Comparison of ENCODE assay signal across 8 cellular contexts in the genomic region with DNA sequence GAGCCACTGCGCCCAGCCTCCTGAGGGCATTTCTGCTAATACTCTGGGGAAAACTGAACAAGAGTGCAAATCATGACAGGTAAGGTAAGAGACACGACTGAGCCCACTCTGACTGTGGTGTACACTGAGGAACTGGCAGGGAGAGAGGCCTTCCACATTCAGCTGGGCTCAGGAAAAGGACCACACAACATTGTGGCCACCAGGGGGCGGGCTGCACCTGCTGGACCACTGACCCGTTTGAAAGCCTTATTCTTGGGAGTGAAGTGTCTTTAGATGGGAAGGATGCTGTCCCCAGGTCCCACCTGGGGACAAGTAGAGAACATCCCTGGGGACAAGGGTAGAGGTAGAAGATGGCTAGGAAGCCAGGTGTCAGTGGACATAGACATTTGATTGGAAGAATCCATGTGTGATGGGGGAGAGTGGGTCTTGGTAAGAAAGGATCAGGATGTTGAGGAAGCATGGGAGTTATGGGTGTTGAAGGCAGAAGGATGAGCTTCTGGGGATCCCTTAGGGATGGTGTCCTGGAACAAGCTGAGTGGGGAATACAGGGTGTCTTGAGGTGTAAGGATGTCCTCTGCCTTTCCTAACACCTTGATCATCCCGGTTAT. TPM values are rescaled to one million over a fixed set of nuclear protein-coding genes. Genes with fewer than 3 reads are reported as not detected.
DNase-seq lines count a peak whose midpoint lies in the region; ATAC-seq and TF ChIP-seq lines count a peak whose summit lies in the region.

No MANE protein-coding gene starts in this region.

- H3K9ac ChIP-seq in MM.1S (ENCODE audit: low read length) = no peak overlapping the region

- H3K27me3 Mint-ChIP-seq in T-helper 2 cell treated with Interferon-gamma antibody and Interleukin-4, amounts not matched to agents 5 μg/mL and 100 μg/mL, for 36 hours (ENCODE audit: low read depth) = no peaks in the 10 kb centered on the region

- DNase-seq in SHP77 (lab: John Stamatoyannopoulos, UW) = peak; percentile 11 to 42
- DNase-seq in SHP77 treated with DMSO at 0.1 percent for 48 hours (lab: John Stamatoyannopoulos, UW) = no peak
- DNase-seq in MM.1S = peak; percentile 63
- DNase-seq in T-helper 2 cell treated with Interferon-gamma antibody and Interleukin-4, amounts not matched to agents 5 μg/mL and 100 μg/mL, for 36 hours (ENCODE audit: low spot score) = peak; percentile 70
- peak; percentile 51 for DNase-seq in amniotic epithelial cell (ENCODE audit: low read depth)
- DNase-seq in left ventricle myocardium superior = peak; percentile 94
- DNase-seq in sciatic nerve (ENCODE audit: low spot score) = peak; percentile 93

- intact Hi-C loops in left ventricle myocardium superior (cut with micrococcal nuclease) = loop anchor here (5.0 kb wide), 1 partner anchor 112 kb away; no protein-coding TSS in a partner anchor
- intact Hi-C loops in sciatic nerve (cut with DNase I) = loop anchor here (2.0 to 10.0 kb wide), 2 partner anchors 111 to 279 kb away; a partner anchor contains a TSS

- H3K9me3 ChIP-seq in MM.1S (replicated peaks; ENCODE audit: insufficient read depth, low read length) = no peaks in the 10 kb centered on the region

- H3K4me3 ChIP-seq in MM.1S (ENCODE audit: low read length) = no peak overlapping the region

- peaks cover 4% of the 10 kb centered on the region; the same call in 1 of the 2 replicates for H3K4me1 ChIP-seq in MM.1S (ENCODE audit: low read length)

- H3K4me1 Mint-ChIP-seq in T-helper 2 cell treated with Interferon-gamma antibody and Interleukin-4, amounts not matched to agents 5 μg/mL and 100 μg/mL, for 36 hours (ENCODE audit: low read depth) = peaks cover 10% of the 10 kb centered on the region

- H3K4me3 Mint-ChIP-seq in T-helper 2 cell treated with Interferon-gamma antibody and Interleukin-4, amounts not matched to agents 5 μg/mL and 100 μg/mL, for 36 hours = no peak overlapping the region

- H3K79me2 ChIP-seq in MM.1S (ENCODE audit: low read length) = no peaks in the 10 kb centered on the region

- no peaks in the 10 kb centered on the region for H3K27me3 ChIP-seq in MM.1S (replicated peaks; ENCODE audit: insufficient read depth, low read length)

- peak; percentile 62 for ATAC-seq in left ventricle myocardium superior
- ATAC-seq in sciatic nerve = peak; percentile 70
- no peak for ATAC-seq in GM21825 (IDR thresholded peaks at IDR 0.05; ENCODE audit: unreplicated experiment)

- H4K20me1 ChIP-seq in MM.1S (ENCODE audit: insufficient read depth, low read length) = no peaks in the 10 kb centered on the region

- H3K27ac ChIP-seq in MM.1S (ENCODE audit: low read length) = no peak overlapping the region

- H3K36me3 Mint-ChIP-seq in T-helper 2 cell treated with Interferon-gamma antibody and Interleukin-4, amounts not matched to agents 5 μg/mL and 100 μg/mL, for 36 hours (ENCODE audit: low read depth) = peaks cover 2% of the 10 kb centered on the region

- no peaks in the 10 kb centered on the region for H3K36me3 ChIP-seq in MM.1S (replicated peaks; ENCODE audit: insufficient read depth, low read length)

- no peak overlapping the region for H2AFZ ChIP-seq in MM.1S (ENCODE audit: low read length)

- TF ChIP-seq CTCF in MM.1S (IDR thresholded peaks at IDR 0.05; ENCODE audit: low read length) = peak; percentile 94

- H3K9me3 Mint-ChIP-seq in T-helper 2 cell treated with Interferon-gamma antibody and Interleukin-4, amounts not matched to agents 5 μg/mL and 100 μg/mL, for 36 hours = no peaks in the 10 kb centered on the region

- H3K27ac Mint-ChIP-seq in T-helper 2 cell treated with Interferon-gamma antibody and Interleukin-4, amounts not matched to agents 5 μg/mL and 100 μg/mL, for 36 hours = no peak overlapping the region

- no peaks in the 10 kb centered on the region for H3K9me2 ChIP-seq in MM.1S (replicated peaks; ENCODE audit: insufficient read depth, low read length)

- H3K4me2 ChIP-seq in MM.1S (ENCODE audit: low read depth, low read length) = no peak overlapping the region

- no peaks in the 10 kb centered on the region for H3F3A ChIP-seq in MM.1S (ENCODE audit: insufficient read depth, low read length)

RNA-seq across cellular contexts. Expression of a gene that starts 6.2 kb away (rescaled TPM):
- total RNA-seq in left ventricle myocardium superior (53.8 TPM), sciatic nerve (71.2 TPM)
